ENCODE assay signal across 1 cellular context in genomic region chr10:30756896-30757295, GRCh38.
TF ChIP-seq lines count a peak whose summit lies in the region.

No MANE protein-coding gene starts in this region.

TF ChIP-seq in K562, 482 proteins besides CTCF, POLR2A, EP300 and RAD21 (continued from another document):
- no peak for TF ChIP-seq HES1 (IDR thresholded peaks at IDR 0.05; ENCODE audit: low read depth)
- TF ChIP-seq CEBPB (tag; IDR thresholded peaks at IDR 0.05), result peak; percentile 76
- TF ChIP-seq HDAC6 (IDR thresholded peaks at IDR 0.05; ENCODE audit: low read depth, low read length), result no peak
- no peak for TF ChIP-seq L3MBTL2 (IDR thresholded peaks at IDR 0.05)
- TF ChIP-seq CEBPG (CRISPR knock-in tag; IDR thresholded peaks at IDR 0.05), result no peak
- TF ChIP-seq CEBPG (tag; conservative IDR thresholded peaks at IDR 0.05 in 1 of 2, IDR thresholded peaks at IDR 0.05 in 1 of 2), result peak; percentile 57 to 82
- TF ChIP-seq SMAD3 (CRISPR knock-in tag; conservative IDR thresholded peaks at IDR 0.05), result no peak
- TF ChIP-seq NR4A1 (CRISPR knock-in tag; IDR thresholded peaks at IDR 0.05), result no peak
- TF ChIP-seq NR4A1 (tag; IDR thresholded peaks at IDR 0.05), result no peak
- no peak for TF ChIP-seq HIVEP1 (CRISPR knock-in tag; IDR thresholded peaks at IDR 0.05)
- TF ChIP-seq SIN3B (IDR thresholded peaks at IDR 0.05; ENCODE audit: low read depth), result no peak
- no peak for TF ChIP-seq ZNF584 (CRISPR knock-in tag; IDR thresholded peaks at IDR 0.05; ENCODE audit: low read depth)
